Comparison of ENCODE assay signal across 1 cellular context in the genomic region with DNA sequence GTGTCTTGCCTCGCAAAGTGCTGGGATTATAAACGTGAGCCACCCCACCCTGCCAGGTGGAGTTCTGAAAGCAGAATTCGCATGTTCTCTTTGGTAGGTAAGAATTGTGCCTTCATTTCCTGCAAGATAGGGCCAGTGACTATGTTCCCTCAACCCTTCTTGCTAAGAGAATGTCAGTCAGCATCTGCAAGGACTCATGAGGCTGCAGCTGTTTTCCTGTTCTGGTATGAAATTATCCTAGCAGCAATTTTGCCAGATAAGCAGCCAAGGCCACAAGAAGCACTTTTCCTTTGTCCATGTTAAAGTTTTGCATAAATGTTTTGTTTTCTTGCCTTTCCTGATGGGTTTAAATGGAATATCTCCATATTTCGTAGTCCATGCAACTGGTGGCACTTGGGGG.
TF ChIP-seq lines count a peak whose summit lies in the region.

No MANE protein-coding gene starts in this region.

TF ChIP-seq in GM23338, 12 proteins besides CTCF, POLR2A, EP300 and RAD21 (continued from another document):
- no peak for TF ChIP-seq STAT1 (IDR thresholded peaks at IDR 0.05; ENCODE audit: unreplicated experiment)
- TF ChIP-seq NANOG (IDR thresholded peaks at IDR 0.05; ENCODE audit: borderline replicate concordance): no peak
- TF ChIP-seq, protein P1, sequence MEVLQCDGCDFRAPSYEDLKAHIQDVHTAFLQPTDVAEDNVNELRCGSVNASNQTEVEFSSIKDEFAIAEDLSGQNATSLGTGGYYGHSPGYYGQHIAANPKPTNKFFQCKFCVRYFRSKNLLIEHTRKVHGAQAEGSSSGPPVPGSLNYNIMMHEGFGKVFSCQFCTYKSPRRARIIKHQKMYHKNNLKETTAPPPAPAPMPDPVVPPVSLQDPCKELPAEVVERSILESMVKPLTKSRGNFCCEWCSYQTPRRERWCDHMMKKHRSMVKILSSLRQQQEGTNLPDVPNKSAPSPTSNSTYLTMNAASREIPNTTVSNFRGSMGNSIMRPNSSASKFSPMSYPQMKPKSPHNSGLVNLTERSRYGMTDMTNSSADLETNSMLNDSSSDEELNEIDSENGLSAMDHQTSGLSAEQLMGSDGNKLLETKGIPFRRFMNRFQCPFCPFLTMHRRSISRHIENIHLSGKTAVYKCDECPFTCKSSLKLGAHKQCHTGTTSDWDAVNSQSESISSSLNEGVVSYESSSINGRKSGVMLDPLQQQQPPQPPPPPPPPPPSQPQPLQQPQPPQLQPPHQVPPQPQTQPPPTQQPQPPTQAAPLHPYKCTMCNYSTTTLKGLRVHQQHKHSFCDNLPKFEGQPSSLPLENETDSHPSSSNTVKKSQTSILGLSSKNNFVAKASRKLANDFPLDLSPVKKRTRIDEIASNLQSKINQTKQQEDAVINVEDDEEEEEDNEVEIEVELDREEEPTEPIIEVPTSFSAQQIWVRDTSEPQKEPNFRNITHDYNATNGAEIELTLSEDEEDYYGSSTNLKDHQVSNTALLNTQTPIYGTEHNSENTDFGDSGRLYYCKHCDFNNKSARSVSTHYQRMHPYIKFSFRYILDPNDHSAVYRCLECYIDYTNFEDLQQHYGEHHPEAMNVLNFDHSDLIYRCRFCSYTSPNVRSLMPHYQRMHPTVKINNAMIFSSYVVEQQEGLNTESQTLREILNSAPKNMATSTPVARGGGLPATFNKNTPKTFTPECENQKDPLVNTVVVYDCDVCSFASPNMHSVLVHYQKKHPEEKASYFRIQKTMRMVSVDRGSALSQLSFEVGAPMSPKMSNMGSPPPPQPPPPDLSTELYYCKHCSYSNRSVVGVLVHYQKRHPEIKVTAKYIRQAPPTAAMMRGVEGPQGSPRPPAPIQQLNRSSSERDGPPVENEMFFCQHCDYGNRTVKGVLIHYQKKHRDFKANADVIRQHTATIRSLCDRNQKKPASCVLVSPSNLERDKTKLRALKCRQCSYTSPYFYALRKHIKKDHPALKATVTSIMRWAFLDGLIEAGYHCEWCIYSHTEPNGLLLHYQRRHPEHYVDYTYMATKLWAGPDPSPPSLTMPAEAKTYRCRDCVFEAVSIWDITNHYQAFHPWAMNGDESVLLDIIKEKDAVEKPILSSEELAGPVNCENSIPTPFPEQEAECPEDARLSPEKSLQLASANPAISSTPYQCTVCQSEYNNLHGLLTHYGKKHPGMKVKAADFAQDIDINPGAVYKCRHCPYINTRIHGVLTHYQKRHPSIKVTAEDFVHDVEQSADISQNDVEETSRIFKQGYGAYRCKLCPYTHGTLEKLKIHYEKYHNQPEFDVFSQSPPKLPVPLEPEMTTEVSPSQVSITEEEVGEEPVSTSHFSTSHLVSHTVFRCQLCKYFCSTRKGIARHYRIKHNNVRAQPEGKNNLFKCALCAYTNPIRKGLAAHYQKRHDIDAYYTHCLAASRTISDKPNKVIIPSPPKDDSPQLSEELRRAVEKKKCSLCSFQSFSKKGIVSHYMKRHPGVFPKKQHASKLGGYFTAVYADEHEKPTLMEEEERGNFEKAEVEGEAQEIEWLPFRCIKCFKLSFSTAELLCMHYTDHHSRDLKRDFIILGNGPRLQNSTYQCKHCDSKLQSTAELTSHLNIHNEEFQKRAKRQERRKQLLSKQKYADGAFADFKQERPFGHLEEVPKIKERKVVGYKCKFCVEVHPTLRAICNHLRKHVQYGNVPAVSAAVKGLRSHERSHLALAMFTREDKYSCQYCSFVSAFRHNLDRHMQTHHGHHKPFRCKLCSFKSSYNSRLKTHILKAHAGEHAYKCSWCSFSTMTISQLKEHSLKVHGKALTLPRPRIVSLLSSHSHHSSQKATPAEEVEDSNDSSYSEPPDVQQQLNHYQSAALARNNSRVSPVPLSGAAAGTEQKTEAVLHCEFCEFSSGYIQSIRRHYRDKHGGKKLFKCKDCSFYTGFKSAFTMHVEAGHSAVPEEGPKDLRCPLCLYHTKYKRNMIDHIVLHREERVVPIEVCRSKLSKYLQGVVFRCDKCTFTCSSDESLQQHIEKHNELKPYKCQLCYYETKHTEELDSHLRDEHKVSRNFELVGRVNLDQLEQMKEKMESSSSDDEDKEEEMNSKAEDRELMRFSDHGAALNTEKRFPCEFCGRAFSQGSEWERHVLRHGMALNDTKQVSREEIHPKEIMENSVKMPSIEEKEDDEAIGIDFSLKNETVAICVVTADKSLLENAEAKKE (CRISPR knock-in tag; IDR thresholded peaks at IDR 0.05): no peak
- no peak for TF ChIP-seq JUNB (IDR thresholded peaks at IDR 0.05; ENCODE audit: unreplicated experiment)
- TF ChIP-seq EZH2 (IDR thresholded peaks at IDR 0.05; ENCODE audit: low read depth, unreplicated experiment): no peak
- TF ChIP-seq, protein P2, sequence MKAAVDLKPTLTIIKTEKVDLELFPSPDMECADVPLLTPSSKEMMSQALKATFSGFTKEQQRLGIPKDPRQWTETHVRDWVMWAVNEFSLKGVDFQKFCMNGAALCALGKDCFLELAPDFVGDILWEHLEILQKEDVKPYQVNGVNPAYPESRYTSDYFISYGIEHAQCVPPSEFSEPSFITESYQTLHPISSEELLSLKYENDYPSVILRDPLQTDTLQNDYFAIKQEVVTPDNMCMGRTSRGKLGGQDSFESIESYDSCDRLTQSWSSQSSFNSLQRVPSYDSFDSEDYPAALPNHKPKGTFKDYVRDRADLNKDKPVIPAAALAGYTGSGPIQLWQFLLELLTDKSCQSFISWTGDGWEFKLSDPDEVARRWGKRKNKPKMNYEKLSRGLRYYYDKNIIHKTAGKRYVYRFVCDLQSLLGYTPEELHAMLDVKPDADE (IDR thresholded peaks at IDR 0.05): no peak
